ENCODE assay signal across 19 cellular contexts in the genomic region with DNA sequence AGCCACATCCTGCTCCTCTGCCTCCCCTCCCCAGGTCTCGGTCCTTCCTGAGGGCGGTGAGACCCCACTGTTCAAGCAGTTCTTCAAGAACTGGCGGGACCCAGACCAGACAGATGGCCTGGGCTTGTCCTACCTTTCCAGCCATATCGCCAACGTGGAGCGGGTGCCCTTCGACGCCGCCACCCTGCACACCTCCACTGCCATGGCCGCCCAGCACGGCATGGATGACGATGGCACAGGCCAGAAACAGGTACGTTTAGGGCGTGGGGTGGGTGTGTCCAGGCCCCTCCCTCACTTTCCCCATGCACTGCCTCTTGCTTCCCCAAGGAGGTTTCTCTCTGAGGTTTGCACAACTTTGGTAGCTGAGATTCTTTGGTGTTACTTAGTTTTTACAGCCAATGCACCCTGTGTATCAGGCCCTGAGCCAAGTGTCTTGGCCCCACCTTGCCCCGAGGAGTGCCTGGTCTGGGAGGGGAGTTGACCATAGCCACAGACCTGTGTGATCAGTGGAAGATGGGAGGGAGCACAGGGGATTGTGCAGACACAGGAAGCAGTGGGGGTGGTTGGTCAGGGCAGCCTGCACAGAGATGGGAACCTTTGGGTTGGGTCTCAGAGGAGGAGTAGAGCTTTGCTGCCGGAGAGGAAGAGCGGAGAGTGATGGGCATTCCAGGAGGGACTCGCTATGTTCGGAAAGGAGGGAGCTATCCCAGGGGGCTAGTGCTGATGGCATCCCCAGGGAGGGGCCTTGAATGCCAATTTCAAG. TPM values are rescaled to one million over a fixed set of nuclear protein-coding genes. Genes with fewer than 3 reads are reported as not detected.
DNase-seq lines count a peak whose midpoint lies in the region; TF ChIP-seq lines count a peak whose summit lies in the region.
"Had no signal": no experiment of that assay in that cellular context is flagged by ENCODE, and none has a peak within 500 bp of the region (broad histone marks: within the 10 kb centered on the region; RNA-seq: fewer than 3 reads in every experiment).

No MANE protein-coding gene starts in this region.

- no peaks in the 10 kb centered on the region for H3K27me3 Mint-ChIP-seq in osteocyte (ENCODE audit: unreplicated experiment)
- no peaks in the 10 kb centered on the region for H3K27me3 Mint-ChIP-seq in CD4-positive, alpha-beta memory T cell
- H3K27me3 Mint-ChIP-seq: activated CD4-positive, alpha-beta T cell treated with anti-CD3 and anti-CD28 coated beads, Interleukin-2, amount 10 ng/mL, durations not matched to agents 24 days and 14 days; activated naive CD8-positive, alpha-beta T cell treated with anti-CD3 and anti-CD28 coated beads for 36 hours; central memory CD8-positive, alpha-beta T cell; stimulated activated naive CD8-positive, alpha-beta T cell treated with anti-CD3 and anti-CD28 coated beads, Interleukin-15, Interleukin-2, amounts not matched to agents 100 ng/mL and 50 ng/mL, for 24 hours had no signal

- DNase-seq in Peyer's patch (no peak), esophagus muscularis mucosa (ENCODE audit: extremely low spot score) (no peak), osteocyte (ENCODE audit: extremely low spot score, unreplicated experiment) (no peak), thyroid gland (peak; percentile 56 to 71), NCI-H1930 (lab: John Stamatoyannopoulos, UW) (no peak), NCI-H748 treated with DMSO at 0.1 percent for 48 hours (lab: John Stamatoyannopoulos, UW) (no peak)
- no peak for DNase-seq in CD4-positive, alpha-beta memory T cell
- DNase-seq in activated CD4-positive, alpha-beta T cell treated with anti-CD3 and anti-CD28 coated beads for 1 hour = no peak
- DNase-seq: activated CD4-positive, alpha-beta T cell treated with anti-CD3 and anti-CD28 coated beads, Interleukin-2, amount 10 ng/mL, durations not matched to agents 24 days and 14 days; activated naive CD8-positive, alpha-beta T cell treated with anti-CD3 and anti-CD28 coated beads for 36 hours; activated T-cell treated with anti-CD3 and anti-CD28 coated beads, Interleukin-2, amount 50 U/mL, for 4 hours; DMS153; Kasumi-1; NCI-H146; NCI-H446; nucleus accumbens; stimulated activated CD4-positive, alpha-beta T cell treated with anti-CD3 and anti-CD28 coated beads, Interleukin-12 subunit alpha, Interleukin-12 subunit beta, amount 100 ng/mL, for 4 hours had no signal

- H3K9me3 Mint-ChIP-seq in osteocyte (ENCODE audit: unreplicated experiment) = no peaks in the 10 kb centered on the region
- no peaks in the 10 kb centered on the region for H3K9me3 Mint-ChIP-seq in CD4-positive, alpha-beta memory T cell
- H3K9me3 Mint-ChIP-seq: activated CD4-positive, alpha-beta T cell treated with anti-CD3 and anti-CD28 coated beads, Interleukin-2, amount 10 ng/mL, durations not matched to agents 24 days and 14 days; activated naive CD8-positive, alpha-beta T cell treated with anti-CD3 and anti-CD28 coated beads for 36 hours; activated T-cell treated with anti-CD3 and anti-CD28 coated beads, Interleukin-2, amount 50 U/mL, for 4 hours; central memory CD8-positive, alpha-beta T cell; stimulated activated naive CD8-positive, alpha-beta T cell treated with anti-CD3 and anti-CD28 coated beads, Interleukin-15, Interleukin-2, amounts not matched to agents 100 ng/mL and 50 ng/mL, for 24 hours had no signal

- H3K36me3 Mint-ChIP-seq in osteocyte (ENCODE audit: unreplicated experiment) = peaks cover 40% of the 10 kb centered on the region
- H3K36me3 Mint-ChIP-seq in CD4-positive, alpha-beta memory T cell = peaks cover 0 to 9% of the 10 kb centered on the region in 2 donors
- H3K36me3 Mint-ChIP-seq: activated naive CD8-positive, alpha-beta T cell treated with anti-CD3 and anti-CD28 coated beads for 36 hours had no signal

- TF ChIP-seq EP300 in esophagus muscularis mucosa (IDR thresholded peaks at IDR 0.05) = no peak

- H3K9me3 ChIP-seq in Peyer's patch (no peaks in the 10 kb centered on the region), esophagus muscularis mucosa (no peaks in the 10 kb centered on the region), thyroid gland (no peaks in the 10 kb centered on the region)
- no peaks in the 10 kb centered on the region for H3K9me3 ChIP-seq in CD4-positive, alpha-beta memory T cell (ENCODE audit: control insufficient read depth in 1 of 2, low read length in 2 of 2)

- H3K4me1 ChIP-seq in Peyer's patch = peaks cover 0 to 32% (median 2%) of the 10 kb centered on the region in 4 donors
- peaks cover 79 to 100% (median 96%) of the 10 kb centered on the region in 4 donors for H3K4me1 ChIP-seq in esophagus muscularis mucosa
- peaks cover 29 to 55% of the 10 kb centered on the region in 2 donors for H3K4me1 ChIP-seq in thyroid gland
- H3K4me1 ChIP-seq in CD4-positive, alpha-beta memory T cell (ENCODE audit: insufficient read depth, low read length) = peaks cover 24% of the 10 kb centered on the region

- no peak overlapping the region for H3K4me3 Mint-ChIP-seq in osteocyte (ENCODE audit: unreplicated experiment)
- peak overlapping the region in 1 of 8 donors; percentile 31 for H3K4me3 Mint-ChIP-seq in CD4-positive, alpha-beta memory T cell
- H3K4me3 Mint-ChIP-seq: activated CD4-positive, alpha-beta T cell treated with anti-CD3 and anti-CD28 coated beads, Interleukin-2, amount 10 ng/mL, durations not matched to agents 24 days and 14 days; activated naive CD8-positive, alpha-beta T cell treated with anti-CD3 and anti-CD28 coated beads for 36 hours; activated T-cell treated with anti-CD3 and anti-CD28 coated beads, Interleukin-2, amount 50 U/mL, for 4 hours; central memory CD8-positive, alpha-beta T cell; stimulated activated naive CD8-positive, alpha-beta T cell treated with anti-CD3 and anti-CD28 coated beads, Interleukin-15, Interleukin-2, amounts not matched to agents 100 ng/mL and 50 ng/mL, for 24 hours had no signal

- TF ChIP-seq POLR2A in Peyer's patch (IDR thresholded peaks at IDR 0.05) = no peak
- no peak for TF ChIP-seq POLR2A in esophagus muscularis mucosa (IDR thresholded peaks at IDR 0.05; ENCODE audit: low read depth)
- TF ChIP-seq POLR2A in thyroid gland (IDR thresholded peaks at IDR 0.05) = no peak

- intact Hi-C loops in esophagus muscularis mucosa (cut with DNase I) (loop anchor here (2.0 kb wide), 1 partner anchor 40 kb away; no protein-coding TSS in a partner anchor), thyroid gland (cut with DNase I) (loop anchor here (5.0 kb wide), 2 partner anchors 78 to 107 kb away; no protein-coding TSS in a partner anchor)
- intact Hi-C loops in CD4-positive, alpha-beta memory T cell (cut with micrococcal nuclease) = no loop called here

- H3K4me3 ChIP-seq in Peyer's patch (no peak overlapping the region), esophagus muscularis mucosa (no peak overlapping the region), thyroid gland (replicated peaks in 1 of 3) (no peak overlapping the region)
- no peak overlapping the region for H3K4me3 ChIP-seq in CD4-positive, alpha-beta memory T cell (ENCODE audit: low read length in 2 of 2)

- POLR2A ChIA-PET in CD4-positive, alpha-beta memory T cell (lab: Charles Lee; ENCODE audit: partially characterized antibody) = interaction anchor here (1.7 to 2.3 kb wide), 3 partner anchors 50 to 81 kb away, joined by 5 to 15 read pairs (median 11); no protein-coding TSS in a partner anchor

- peak overlapping the region in 3 of 4 donors; percentile 0 to 77 (median 55) for H3K27ac ChIP-seq in Peyer's patch
- H3K27ac ChIP-seq in esophagus muscularis mucosa (replicated peaks in 1 of 4) = peak overlapping the region; percentile 87 to 99 (median 92)
- peak overlapping the region; percentile 80 to 91 (median 83) for H3K27ac ChIP-seq in thyroid gland
- H3K27ac ChIP-seq in CD4-positive, alpha-beta memory T cell (ENCODE audit: low read depth, low read length) = no peak overlapping the region

- H3K27me3 ChIP-seq in Peyer's patch = no peaks in the 10 kb centered on the region
- H3K27me3 ChIP-seq in esophagus muscularis mucosa = no peaks in the 10 kb centered on the region
- H3K27me3 ChIP-seq in thyroid gland = no peaks in the 10 kb centered on the region
- no peaks in the 10 kb centered on the region for H3K27me3 ChIP-seq in CD4-positive, alpha-beta memory T cell (ENCODE audit: insufficient read depth, low read length)

- peak overlapping the region; percentile 38 for H3K27ac Mint-ChIP-seq in osteocyte (ENCODE audit: unreplicated experiment)
- H3K27ac Mint-ChIP-seq in CD4-positive, alpha-beta memory T cell = no peak overlapping the region
- H3K27ac Mint-ChIP-seq: activated CD4-positive, alpha-beta T cell treated with anti-CD3 and anti-CD28 coated beads, Interleukin-2, amount 10 ng/mL, durations not matched to agents 24 days and 14 days; activated naive CD8-positive, alpha-beta T cell treated with anti-CD3 and anti-CD28 coated beads for 36 hours; stimulated activated naive CD8-positive, alpha-beta T cell treated with anti-CD3 and anti-CD28 coated beads, Interleukin-15, Interleukin-2, amounts not matched to agents 100 ng/mL and 50 ng/mL, for 24 hours had no signal

- peaks cover 25% of the 10 kb centered on the region for H3K4me1 Mint-ChIP-seq in osteocyte (ENCODE audit: unreplicated experiment)
- peaks cover 13 to 29% (median 19%) of the 10 kb centered on the region in 4 donors for H3K4me1 Mint-ChIP-seq in CD4-positive, alpha-beta memory T cell

- CTCF ChIA-PET in CD4-positive, alpha-beta memory T cell (lab: Charles Lee; ENCODE audit: partially characterized antibody) = interaction anchor here (0.9 to 10.0 kb wide), 30 partner anchors 9 to 222 kb away, joined by 3 to 330 read pairs (median 10); a partner anchor contains a TSS

- H3K36me3 ChIP-seq in Peyer's patch (peaks cover 0 to 79% (median 0%) of the 10 kb centered on the region in 3 donors), esophagus muscularis mucosa (peaks cover 69 to 100% (median 93%) of the 10 kb centered on the region in 4 donors), thyroid gland (peaks cover 31 to 54% of the 10 kb centered on the region in 2 donors)
- H3K36me3 ChIP-seq in CD4-positive, alpha-beta memory T cell (ENCODE audit: insufficient read depth, low read length) = no peaks in the 10 kb centered on the region

- no peak for TF ChIP-seq CTCF in Peyer's patch (IDR thresholded peaks at IDR 0.05)
- no peak for TF ChIP-seq CTCF in esophagus muscularis mucosa (IDR thresholded peaks at IDR 0.05)
- TF ChIP-seq CTCF in osteocyte (IDR thresholded peaks at IDR 0.05) = no peak
- TF ChIP-seq CTCF in thyroid gland (IDR thresholded peaks at IDR 0.05) = peak in 2 of 6 experiments; percentile 4 to 11

- WGBS in esophagus muscularis mucosa = 81% methylated on average over 18 of the region's 19 CpGs
- WGBS in thyroid gland, 2 donors = 82 to 84% methylated on average over 16 to 19 of the region's 19 CpGs

RNA-seq across cellular contexts. Expression of a gene that starts 50.9 kb away (rescaled TPM):
- total RNA-seq in Peyer's patch (100 to 1,000 TPM; 364 to 571 (median 480) TPM), esophagus muscularis mucosa (1,000 to 10,000 TPM; 2,509 to 3,811 (median 3,170) TPM), osteocyte (235 and 249 TPM in 2 replicates), thyroid gland (1,000 to 10,000 TPM; 1,151 to 1,624 (median 1,443) TPM)
- 1 to 10 TPM; 7.8 to 8.7 TPM for total RNA-seq in CD4-positive, alpha-beta memory T cell
- 1 to 10 TPM; 1.9 to 4.1 TPM for polyA plus RNA-seq in CD4-positive, alpha-beta memory T cell

RNA-seq across cellular contexts. Expression of a gene that starts 51.2 kb away (rescaled TPM):
- total RNA-seq in Peyer's patch (10 to 100 TPM; 30.5 to 60.1 (median 47.2) TPM), esophagus muscularis mucosa (100 to 1,000 TPM; 250 to 554 (median 444) TPM), osteocyte (51.0 and 53.2 TPM in 2 replicates), thyroid gland (100 to 1,000 TPM; 104 to 275 (median 142) TPM)
- 10 to 100 TPM; 81.2 to 82.8 TPM for total RNA-seq in CD4-positive, alpha-beta memory T cell
- 100 to 1,000 TPM; 188 to 254 TPM for polyA plus RNA-seq in CD4-positive, alpha-beta memory T cell

Comparison
In these comparisons a context has a peak if more than half of its experiments do, and no peak if none do; other contexts are left out.
1. DNase-seq: peak in thyroid gland (2 of 2); none in Peyer's patch (0 of 3), esophagus muscularis mucosa (single experiment), osteocyte (single experiment), CD4-positive, alpha-beta memory T cell (0 of 5), NCI-H1930 (0 of 2), activated CD4-positive, alpha-beta T cell treated with anti-CD3 and anti-CD28 coated beads for 1 hour (single experiment) and NCI-H748 treated with DMSO at 0.1 percent for 48 hours (single experiment).
2. RNA of a gene that starts 50.9 kb away (total RNA-seq): 2,509 to 3,811 TPM in esophagus muscularis mucosa, 1,151 to 1,624 TPM in thyroid gland, 364 to 571 TPM in Peyer's patch and 235 to 249 TPM in osteocyte; 7.8 to 8.7 TPM in CD4-positive, alpha-beta memory T cell; every median in the first group is over 10 times any median in the second.